11 cellular contexts compared by ENCODE assay signal in the genomic region with DNA sequence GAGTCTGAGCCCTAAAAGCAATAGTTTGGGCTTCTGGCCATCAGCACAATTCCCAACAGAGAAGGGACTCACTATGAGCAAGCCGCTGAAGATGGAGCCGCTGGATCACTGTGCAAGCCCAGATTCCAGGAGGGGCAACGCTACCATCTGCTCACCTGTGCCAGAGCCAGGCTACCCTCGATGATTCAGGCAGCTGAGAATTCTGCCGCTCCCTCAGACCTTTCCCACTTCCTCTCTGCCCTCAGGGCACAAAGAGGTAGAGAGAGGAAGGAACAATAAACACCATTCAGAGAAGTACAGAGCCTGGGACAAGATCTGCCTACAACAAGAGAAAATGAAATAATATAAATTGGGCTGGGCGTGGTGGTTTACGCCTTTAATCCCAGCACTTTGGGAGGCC.
DNase-seq lines count a peak whose midpoint lies in the region; ATAC-seq and TF ChIP-seq lines count a peak whose summit lies in the region.
"Had no signal": no experiment of that assay in that cellular context is flagged by ENCODE, and none has a peak within 500 bp of the region (broad histone marks: within the 10 kb centered on the region; RNA-seq: fewer than 3 reads in every experiment).

No MANE protein-coding gene starts in this region.

- no peak overlapping the region for H3K4ac ChIP-seq in H9 (ENCODE audit: low read depth, low read length)

- H3K9me3 Mint-ChIP-seq in H9 (no peaks in the 10 kb centered on the region), endodermal cell (no peaks in the 10 kb centered on the region)
- H3K9me3 Mint-ChIP-seq: activated CD8-positive, alpha-beta T cell treated with anti-CD3 and anti-CD28 coated beads for 36 hours; naive B cell had no signal

- TF ChIP-seq CTCF in H9 (conservative IDR thresholded peaks at IDR 0.05) (no peak), Panc1 (IDR thresholded peaks at IDR 0.05) (no peak), foreskin keratinocyte (conservative IDR thresholded peaks at IDR 0.05) (peak; percentile 33), smooth muscle cell (IDR thresholded peaks at IDR 0.05; ENCODE audit: borderline replicate concordance, insufficient read depth, poor library complexity, severe bottlenecking) (no peak), endodermal cell (conservative IDR thresholded peaks at IDR 0.05) (no peak), GM10266 (IDR thresholded peaks at IDR 0.05; ENCODE audit: control insufficient read depth, insufficient read depth, low read depth, missing control alignments) (no peak)

- H3K27ac ChIP-seq in H9 (ENCODE audit: insufficient read length, low read depth, low read length), result no peak overlapping the region
- H3K27ac ChIP-seq in Panc1 (ENCODE audit: low read length), result peak overlapping the region; percentile 8; the same call in 1 of the 2 replicates
- H3K27ac ChIP-seq in foreskin keratinocyte, result peak overlapping the region; percentile 67
- peak overlapping the region; percentile 70 for H3K27ac ChIP-seq in smooth muscle cell (ENCODE audit: low read depth)
- H3K27ac ChIP-seq in endodermal cell (ENCODE audit: low read depth, low read length), result no peak overlapping the region

- H3K56ac ChIP-seq in H9 (ENCODE audit: insufficient read length, low read depth, low read length), result no peak overlapping the region

- H3K27me3 Mint-ChIP-seq in H9 (ENCODE audit: low read depth) (no peaks in the 10 kb centered on the region; the same call in 1 of the 2 replicates), endodermal cell (ENCODE audit: insufficient read depth) (no peaks in the 10 kb centered on the region)
- H3K27me3 Mint-ChIP-seq: activated CD8-positive, alpha-beta T cell treated with anti-CD3 and anti-CD28 coated beads for 36 hours; naive B cell had no signal

- H4K5ac ChIP-seq in H9 (ENCODE audit: insufficient read length, low read depth, low read length), result no peak overlapping the region

- H3K23me2 ChIP-seq in H9 (ENCODE audit: insufficient read length, low read depth, low read length, poor library complexity, severe bottlenecking), result no peaks in the 10 kb centered on the region

- H3K9ac ChIP-seq in H9 (ENCODE audit: extremely low read depth, insufficient read length, low read length) (no peak overlapping the region), smooth muscle cell (ENCODE audit: low read depth) (peak overlapping the region; percentile 45), endodermal cell (ENCODE audit: extremely low read depth, low read length, poor library complexity, severe bottlenecking) (no peak overlapping the region)

- no peaks in the 10 kb centered on the region for H4K20me1 ChIP-seq in H9 (ENCODE audit: control insufficient read depth, insufficient read depth, insufficient read length)
- no peaks in the 10 kb centered on the region for H4K20me1 ChIP-seq in smooth muscle cell (ENCODE audit: low read depth)

- no peak overlapping the region for H3K27ac Mint-ChIP-seq in H9
- no peak overlapping the region for H3K27ac Mint-ChIP-seq in endodermal cell
- H3K27ac Mint-ChIP-seq: activated CD8-positive, alpha-beta T cell treated with anti-CD3 and anti-CD28 coated beads for 36 hours had no signal

- no peak overlapping the region for H3K18ac ChIP-seq in H9 (ENCODE audit: insufficient read length, low read depth, low read length)

- no peak overlapping the region for H2AFZ ChIP-seq in H9 (ENCODE audit: low read length)
- H2AFZ ChIP-seq in smooth muscle cell (ENCODE audit: low read depth), result no peak overlapping the region

- H3K36me3 Mint-ChIP-seq in H9 (ENCODE audit: insufficient read depth in 1 of 3, low read depth in 3 of 3), result no peaks in the 10 kb centered on the region
- peaks cover 54% of the 10 kb centered on the region for H3K36me3 Mint-ChIP-seq in endodermal cell (ENCODE audit: low read depth)
- H3K36me3 Mint-ChIP-seq: naive B cell had no signal

- H3F3A ChIP-seq in smooth muscle cell (ENCODE audit: low read depth), result peaks cover 15% of the 10 kb centered on the region

- peaks cover 48% of the 10 kb centered on the region for H3K36me3 ChIP-seq in Panc1 (ENCODE audit: control insufficient read depth, insufficient read depth, low read length)
- peaks cover 10% of the 10 kb centered on the region for H3K36me3 ChIP-seq in smooth muscle cell (ENCODE audit: low read depth)
- H3K36me3 ChIP-seq in endodermal cell (ENCODE audit: control insufficient read depth, insufficient read depth, low read length), result peaks cover 84% of the 10 kb centered on the region

- H3K4me2 ChIP-seq in H9 (ENCODE audit: insufficient read depth, insufficient read length, low read length), result no peak overlapping the region
- H3K4me2 ChIP-seq in smooth muscle cell, result peak overlapping the region; percentile 61

- no peak overlapping the region for H2BK12ac ChIP-seq in H9 (ENCODE audit: insufficient read length, low read depth, low read length)

- H3K14ac ChIP-seq in H9 (ENCODE audit: insufficient read depth, low read length), result no peak overlapping the region

- H3K79me1 ChIP-seq in H9 (ENCODE audit: insufficient read depth, low read depth, low read length, poor library complexity, severe bottlenecking), result no peaks in the 10 kb centered on the region

- H3T11ph ChIP-seq in H9 (ENCODE audit: low read length), result no peak overlapping the region

- CTCF ChIA-PET in Panc1 (lab: Charles Lee), result no interaction called here

- H3K27me3 ChIP-seq in H9 (ENCODE audit: insufficient read depth, low read length), result no peaks in the 10 kb centered on the region
- no peaks in the 10 kb centered on the region for H3K27me3 ChIP-seq in Panc1 (ENCODE audit: control insufficient read depth, insufficient read depth, low read length)
- no peaks in the 10 kb centered on the region for H3K27me3 ChIP-seq in foreskin keratinocyte
- no peaks in the 10 kb centered on the region for H3K27me3 ChIP-seq in smooth muscle cell (ENCODE audit: low read depth)
- H3K27me3 ChIP-seq in endodermal cell (ENCODE audit: control insufficient read depth, insufficient read depth, low read length, poor library complexity, severe bottlenecking), result no peaks in the 10 kb centered on the region

- H2BK20ac ChIP-seq in H9 (ENCODE audit: low read depth, low read length, poor library complexity, severe bottlenecking), result no peak overlapping the region

- H3K9me3 ChIP-seq in H9 (ENCODE audit: control insufficient read depth, low read depth, low read length) (no peaks in the 10 kb centered on the region), Panc1 (ENCODE audit: control insufficient read depth, insufficient read depth, low read depth, low read length) (no peaks in the 10 kb centered on the region), smooth muscle cell (replicated peaks; ENCODE audit: low read depth) (no peaks in the 10 kb centered on the region), endodermal cell (ENCODE audit: control insufficient read depth, low read length) (no peaks in the 10 kb centered on the region)

- H3K4me1 ChIP-seq in H9 (ENCODE audit: insufficient read depth, low read length) (0 out of 2 replicates have a peak, but pooled peaks cover 2% of the 10 kb centered on the region), Panc1 (ENCODE audit: control insufficient read depth, insufficient read depth, low read length) (peaks cover 10% of the 10 kb centered on the region; the same call in 1 of the 2 replicates), foreskin keratinocyte (peaks cover 33% of the 10 kb centered on the region), smooth muscle cell (ENCODE audit: low read depth) (no peaks in the 10 kb centered on the region), endodermal cell (ENCODE audit: control insufficient read depth, insufficient read depth, low read length) (no peaks in the 10 kb centered on the region)

- H3K23ac ChIP-seq in H9 (ENCODE audit: insufficient read length, low read depth, low read length), result no peak overlapping the region

- no peak overlapping the region for H2BK15ac ChIP-seq in H9 (ENCODE audit: low read depth, low read length)

- in situ Hi-C loops in Panc1 (cut with HindIII; ENCODE audit: low pct_unique_long_range_greater_than_20kb, low sequenced_read_pairs), result no loop called here

- ATAC-seq in Panc1, result peak; percentile 69
- ATAC-seq in foreskin keratinocyte, result peak; percentile 96
- ATAC-seq in GM19328 (IDR thresholded peaks at IDR 0.05; ENCODE audit: unreplicated experiment), result no peak
- ATAC-seq in HG03571 (IDR thresholded peaks at IDR 0.05; ENCODE audit: unreplicated experiment), result no peak
- ATAC-seq: activated CD8-positive, alpha-beta T cell treated with anti-CD3 and anti-CD28 coated beads for 36 hours had no signal

- DNase-seq in H9 (peak; percentile 54), Panc1 (ENCODE audit: low read depth, low spot score) (no peak), foreskin keratinocyte (peak; percentile 99 to 100), smooth muscle cell (lab: John Stamatoyannopoulos, UW; ENCODE audit: unreplicated experiment) (no peak), endodermal cell (no peak), GM10266 (ENCODE audit: extremely low spot score) (no peak)
- DNase-seq: activated CD8-positive, alpha-beta T cell treated with anti-CD3 and anti-CD28 coated beads for 36 hours; naive B cell; NCI-H1105 had no signal

- H2AK5ac ChIP-seq in H9 (ENCODE audit: insufficient read length, low read length), result no peak overlapping the region

- H4K8ac ChIP-seq in H9 (replicated peaks; ENCODE audit: insufficient read length, low read depth, low read length), result no peak overlapping the region

- BruUV-seq in Panc1 (replicated peaks; lab: Mats Ljungman, UMichigan), result no TSS peak

- no CpG with 5 or more reads among the region's 7 CpGs for WGBS in H9 (ENCODE audit: extremely low coverage, insufficient read length, low lambda C conversion rate)
- 64% methylated on average over 7 of the region's 7 CpGs for WGBS in smooth muscle cell (ENCODE audit: low lambda C conversion rate)
- WGBS in endodermal cell (ENCODE audit: insufficient coverage in 1 of 2, insufficient read length in 1 of 2), 2 experiments, result 86 to 95% methylated on average over 4 to 7 of the region's 7 CpGs

- H3K79me2 ChIP-seq in H9 (ENCODE audit: insufficient read depth, low read length) (no peaks in the 10 kb centered on the region), smooth muscle cell (ENCODE audit: low read depth) (no peaks in the 10 kb centered on the region)

- H3K4me1 Mint-ChIP-seq in H9 (peaks cover 12 to 26% of the 10 kb centered on the region in 2 experiments), endodermal cell (peaks cover 10% of the 10 kb centered on the region)

- H3K4me3 ChIP-seq in Panc1 (ENCODE audit: low read depth in 2 of 2, low read length in 2 of 2) (no peak overlapping the region), smooth muscle cell (no peak overlapping the region), endodermal cell (ENCODE audit: low read length) (no peak overlapping the region)

- no peak overlapping the region for H2BK5ac ChIP-seq in H9 (ENCODE audit: insufficient read length, low read length)

- no peak overlapping the region for H4K91ac ChIP-seq in H9 (ENCODE audit: insufficient read length, low read depth, low read length)

- H2BK120ac ChIP-seq in H9 (ENCODE audit: low read depth, low read length, poor library complexity, severe bottlenecking), result no peak overlapping the region

- no peak overlapping the region for H3K4me3 Mint-ChIP-seq in H9
- H3K4me3 Mint-ChIP-seq in endodermal cell, result no peak overlapping the region
- H3K4me3 Mint-ChIP-seq: activated CD8-positive, alpha-beta T cell treated with anti-CD3 and anti-CD28 coated beads for 36 hours; naive B cell had no signal

- intact Hi-C loops in Panc1 (cut with micrococcal nuclease; ENCODE audit: unreplicated experiment), result no loop called here

- POLR2A ChIA-PET in Panc1 (lab: Charles Lee), result interaction anchor here (0.6 kb wide), 1 partner anchor 99 kb away, joined by 5 read pairs; no protein-coding TSS in a partner anchor

Comparison
In these comparisons a context has a peak if more than half of its experiments do, and no peak if none do; other contexts are left out.
1. DNase-seq: peak in H9 (single experiment) and foreskin keratinocyte (2 of 2); none in Panc1 (single experiment), smooth muscle cell (single experiment), endodermal cell (single experiment) and GM10266 (single experiment).
2. H3K27ac ChIP-seq: peak in Panc1 (single experiment), foreskin keratinocyte (single experiment) and smooth muscle cell (single experiment); none in H9 (single experiment) and endodermal cell (single experiment).
3. ATAC-seq: peak in Panc1 (single experiment) and foreskin keratinocyte (single experiment); none in GM19328 (single experiment) and HG03571 (single experiment).